In genomic region chr2:96501886-96502810, GRCh38 we compare ENCODE assay signal across 19 cellular contexts. TPM values are rescaled to one million over a fixed set of nuclear protein-coding genes. Genes with fewer than 3 reads are reported as not detected.
DNase-seq lines count a peak whose midpoint lies in the region; ATAC-seq and TF ChIP-seq lines count a peak whose summit lies in the region.
"Had no signal": no experiment of that assay in that cellular context is flagged by ENCODE, and none has a peak within 500 bp of the region (broad histone marks: within the 10 kb centered on the region; RNA-seq: fewer than 3 reads in every experiment).

No MANE protein-coding gene starts in this region.

- H3K4me3 Mint-ChIP-seq in activated T-cell treated with anti-CD3 and anti-CD28 coated beads, Interleukin-2, amount 50 U/mL, for 72 hours: peak overlapping the region; percentile 28 to 67
- H3K4me3 Mint-ChIP-seq: activated B cell treated with CpG ODN at 0.5 μM for 24 hours; activated naive CD4-positive, alpha-beta T cell treated with anti-CD3 and anti-CD28 coated beads, Interleukin-2, amount 50 U/mL, for 24 hours had no signal

- intact Hi-C loops in colonic mucosa (cut with DNase I): no loop called here

- no peaks in the 10 kb centered on the region for H3K36me3 Mint-ChIP-seq in activated T-cell treated with anti-CD3 and anti-CD28 coated beads, Interleukin-2, amount 50 U/mL, for 72 hours (ENCODE audit: insufficient read depth in 2 of 2)
- H3K36me3 Mint-ChIP-seq: activated naive CD4-positive, alpha-beta T cell treated with anti-CD3 and anti-CD28 coated beads, Interleukin-2, amount 50 U/mL, for 24 hours; IgD-negative memory B cell had no signal

- peaks cover 18% of the 10 kb centered on the region for H3K4me1 ChIP-seq in colonic mucosa
- H3K4me1 ChIP-seq in rectal smooth muscle tissue (ENCODE audit: control insufficient read depth, insufficient read depth, low read length): no peaks in the 10 kb centered on the region

- DNase-seq in activated T-cell treated with anti-CD3 and anti-CD28 coated beads, Interleukin-2, amount 50 U/mL, for 72 hours: no peak
- no peak for DNase-seq in activated T-cell treated with anti-CD3 and anti-CD28 coated beads, Interleukin-2, amount 50 U/mL, for 1 hour
- peak; percentile 79 for DNase-seq in colonic mucosa
- no peak for DNase-seq in NOMO-1 (lab: John Stamatoyannopoulos, UW; ENCODE audit: unreplicated experiment in 2 of 2)
- no peak for DNase-seq in SW480 (ENCODE audit: low spot score)
- no peak for DNase-seq in NCI-H2081 (lab: John Stamatoyannopoulos, UW)
- DNase-seq: activated B cell treated with CpG ODN at 0.5 μM for 24 hours; DMS153; hippocampal formation; NCI-H187 treated with DMSO at 0.1 percent for 48 hours; NCI-H82; stimulated activated naive CD4-positive, alpha-beta T cell had no signal

- ATAC-seq in activated T-cell treated with anti-CD3 and anti-CD28 coated beads, Interleukin-2, amount 50 U/mL, for 72 hours (replicated peaks in 1 of 2): peak; percentile 28 to 46
- peak; percentile 18 for ATAC-seq in HG03432 (IDR thresholded peaks at IDR 0.05; ENCODE audit: unreplicated experiment)
- ATAC-seq: HCT116 had no signal

- TF ChIP-seq CTCF in colonic mucosa (IDR thresholded peaks at IDR 0.05): no peak

- no peaks in the 10 kb centered on the region for H3K36me3 ChIP-seq in colonic mucosa
- H3K36me3 ChIP-seq in rectal smooth muscle tissue (ENCODE audit: control insufficient read depth, insufficient read depth, low read length): no peaks in the 10 kb centered on the region
- H3K36me3 ChIP-seq: esophagus muscularis mucosa had no signal

- no peak overlapping the region for H3K9ac ChIP-seq in colonic mucosa (ENCODE audit: low read depth in 2 of 2, low read length in 2 of 2)
- H3K9ac ChIP-seq in rectal smooth muscle tissue (ENCODE audit: low read length): no peak overlapping the region

- no peaks in the 10 kb centered on the region for H3K9me3 Mint-ChIP-seq in activated T-cell treated with anti-CD3 and anti-CD28 coated beads, Interleukin-2, amount 50 U/mL, for 72 hours
- H3K9me3 Mint-ChIP-seq: activated B cell treated with CpG ODN at 0.5 μM for 24 hours; activated naive CD4-positive, alpha-beta T cell treated with anti-CD3 and anti-CD28 coated beads, Interleukin-2, amount 50 U/mL, for 24 hours; IgD-negative memory B cell had no signal

- H3K27ac ChIP-seq in colonic mucosa (no peak overlapping the region), rectal smooth muscle tissue (ENCODE audit: low read depth, low read length) (no peak overlapping the region)
- H3K27ac ChIP-seq: esophagus muscularis mucosa had no signal

- no peaks in the 10 kb centered on the region for H3K9me3 ChIP-seq in colonic mucosa
- H3K9me3 ChIP-seq: esophagus muscularis mucosa had no signal

- peak overlapping the region; percentile 47 for H3K27ac Mint-ChIP-seq in activated T-cell treated with anti-CD3 and anti-CD28 coated beads, Interleukin-2, amount 50 U/mL, for 72 hours
- H3K27ac Mint-ChIP-seq: activated B cell treated with CpG ODN at 0.5 μM for 24 hours; activated naive CD4-positive, alpha-beta T cell treated with anti-CD3 and anti-CD28 coated beads, Interleukin-2, amount 50 U/mL, for 24 hours had no signal

- H3K4me3 ChIP-seq in colonic mucosa (no peak overlapping the region), rectal smooth muscle tissue (ENCODE audit: low read length) (peak overlapping the region; percentile 15)
- H3K4me3 ChIP-seq: esophagus muscularis mucosa had no signal

- H3K27me3 ChIP-seq in colonic mucosa (no peaks in the 10 kb centered on the region), rectal smooth muscle tissue (ENCODE audit: control insufficient read depth, insufficient read depth, low read length) (peaks cover 9% of the 10 kb centered on the region)

- H3K4me1 Mint-ChIP-seq in activated T-cell treated with anti-CD3 and anti-CD28 coated beads, Interleukin-2, amount 50 U/mL, for 72 hours (ENCODE audit: low read depth): peaks cover 39% of the 10 kb centered on the region

- peaks cover 6% of the 10 kb centered on the region for H3K27me3 Mint-ChIP-seq in activated T-cell treated with anti-CD3 and anti-CD28 coated beads, Interleukin-2, amount 50 U/mL, for 72 hours (ENCODE audit: low read depth)
- H3K27me3 Mint-ChIP-seq: activated naive CD4-positive, alpha-beta T cell treated with anti-CD3 and anti-CD28 coated beads, Interleukin-2, amount 50 U/mL, for 24 hours had no signal

RNA-seq across cellular contexts. Expression of gene NEURL3, which starts 3.0 kb away (rescaled TPM):
- 1 to 10 TPM; 4.4 to 5.3 TPM for total RNA-seq in activated T-cell treated with anti-CD3 and anti-CD28 coated beads, Interleukin-2, amount 50 U/mL, for 72 hours
- total RNA-seq in colonic mucosa: 1 to 10 TPM; 2.5 to 2.6 TPM
- total RNA-seq: activated B cell treated with CpG ODN at 0.5 μM for 24 hours, esophagus muscularis mucosa, SK-MEL-5 had no signal

RNA-seq across cellular contexts. Expression of gene ARID5A, which starts 34.4 kb away (rescaled TPM):
- 100 to 1,000 TPM; 424 to 433 TPM for total RNA-seq in activated T-cell treated with anti-CD3 and anti-CD28 coated beads, Interleukin-2, amount 50 U/mL, for 72 hours
- 10 to 100 TPM in 1 of 2 donors, 1 to 10 TPM in 1; 6.9 to 16.4 TPM for total RNA-seq in colonic mucosa

Comparison
In these comparisons a context has a peak if more than half of its experiments do, and no peak if none do; other contexts are left out.
1. RNA of gene ARID5A, which starts 34.4 kb away (total RNA-seq): 424 to 433 TPM in activated T-cell treated with anti-CD3 and anti-CD28 coated beads, Interleukin-2, amount 50 U/mL, for 72 hours; 6.9 to 16.4 TPM in colonic mucosa; every median in the first group is over 10 times any median in the second.